Comparison of ENCODE assay signal across 9 cellular contexts in the genomic region with DNA sequence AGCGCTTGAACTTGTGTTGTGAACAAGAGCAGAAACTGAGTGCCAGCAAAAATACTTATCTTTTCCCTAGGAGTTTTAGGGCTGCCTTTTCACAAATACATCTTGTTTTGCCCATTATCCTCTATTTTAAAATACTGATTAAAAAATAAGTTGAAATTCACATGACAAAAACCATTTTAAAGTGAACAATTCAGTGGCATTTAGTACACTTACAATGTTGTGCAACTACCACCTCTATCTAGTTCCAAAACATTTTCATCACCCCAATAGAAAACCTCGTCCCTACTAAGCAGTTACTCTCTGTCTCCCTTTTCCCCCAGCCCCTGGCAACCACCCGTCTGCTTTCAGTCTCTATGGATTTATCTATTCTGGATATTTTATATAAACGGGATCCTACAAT. TPM values are rescaled to one million over a fixed set of nuclear protein-coding genes. Genes with fewer than 3 reads are reported as not detected.
A peak's percentile ranks its signal among the peaks of the same experiment; 100 is the strongest.
DNase-seq lines count a peak whose midpoint lies in the region; ATAC-seq and TF ChIP-seq lines count a peak whose summit lies in the region.
"Had no signal": no experiment of that assay in that cellular context is flagged by ENCODE, and none has a peak within 500 bp of the region (broad histone marks: within the 10 kb centered on the region; RNA-seq: fewer than 3 reads in every experiment).

No MANE protein-coding gene starts in this region.

- H3K4me3 ChIP-seq in HFF-Myc (replicated peaks; ENCODE audit: low read depth, low read length), result peak overlapping the region; percentile 71
- peak overlapping the region; percentile 63 for H3K4me3 ChIP-seq in hepatocyte
- H3K4me3 ChIP-seq in smooth muscle cell, result peak overlapping the region; percentile 69

- H2AFZ ChIP-seq in hepatocyte, result no peak overlapping the region
- no peak overlapping the region for H2AFZ ChIP-seq in smooth muscle cell (ENCODE audit: low read depth)

- H3K27me3 ChIP-seq in hepatocyte (no peaks in the 10 kb centered on the region), smooth muscle cell (ENCODE audit: low read depth) (no peaks in the 10 kb centered on the region)

- peak overlapping the region; percentile 95 for H3K4me3 Mint-ChIP-seq in activated CD8-positive, alpha-beta T cell treated with anti-CD3 and anti-CD28 coated beads for 36 hours

- no peaks in the 10 kb centered on the region for H3K27me3 Mint-ChIP-seq in activated CD8-positive, alpha-beta T cell treated with anti-CD3 and anti-CD28 coated beads for 36 hours

- H3K9me3 Mint-ChIP-seq in activated CD8-positive, alpha-beta T cell treated with anti-CD3 and anti-CD28 coated beads for 36 hours, result peaks cover 4% of the 10 kb centered on the region

- TF ChIP-seq CTCF in HFF-Myc (IDR thresholded peaks at IDR 0.05; ENCODE audit: low read depth, low read length, missing control alignments) (no peak), hepatocyte (IDR thresholded peaks at IDR 0.05; ENCODE audit: poor library complexity) (no peak), smooth muscle cell (IDR thresholded peaks at IDR 0.05; ENCODE audit: borderline replicate concordance, insufficient read depth, poor library complexity, severe bottlenecking) (no peak)
- no peak for TF ChIP-seq CTCF in activated CD8-positive, alpha-beta T cell treated with anti-CD3 and anti-CD28 coated beads for 36 hours (IDR thresholded peaks at IDR 0.05)

- intact Hi-C loops in activated CD8-positive, alpha-beta T cell treated with anti-CD3 and anti-CD28 coated beads for 36 hours (cut with micrococcal nuclease), result no loop called here

- peaks cover 59% of the 10 kb centered on the region for H3K79me2 ChIP-seq in hepatocyte
- H3K79me2 ChIP-seq in smooth muscle cell (ENCODE audit: low read depth), result peaks cover 55% of the 10 kb centered on the region

- DNase-seq in HFF-Myc (ENCODE audit: extremely low read depth, low read depth) (no peak), hepatocyte (ENCODE audit: low spot score) (no peak), smooth muscle cell (lab: John Stamatoyannopoulos, UW; ENCODE audit: unreplicated experiment) (no peak), GF-D8 (lab: John Stamatoyannopoulos, UW) (no peak), T-helper 9 cell (no peak)
- DNase-seq in activated CD8-positive, alpha-beta T cell treated with anti-CD3 and anti-CD28 coated beads for 36 hours, result no peak
- DNase-seq: T1000 had no signal

- H3K27ac ChIP-seq in hepatocyte (no peak overlapping the region), smooth muscle cell (ENCODE audit: low read depth) (no peak overlapping the region)

- no peak for ATAC-seq in activated CD8-positive, alpha-beta T cell treated with anti-CD3 and anti-CD28 coated beads for 36 hours
- ATAC-seq in HG03521 (IDR thresholded peaks at IDR 0.05; ENCODE audit: unreplicated experiment) (no peak), HG02623 (IDR thresholded peaks at IDR 0.05; ENCODE audit: unreplicated experiment) (no peak)

- POLR2A ChIA-PET in activated CD8-positive, alpha-beta T cell treated with anti-CD3 and anti-CD28 coated beads for 36 hours (lab: Charles Lee), result interaction anchor here (0.9 to 5.0 kb wide), 3 partner anchors 8 to 31 kb away, joined by 3 to 27 read pairs (median 5); a partner anchor contains a TSS

- 87% methylated on average over 4 of the region's 4 CpGs for WGBS in hepatocyte (ENCODE audit: low lambda C conversion rate, missing lambda C conversion rate)
- WGBS in smooth muscle cell (ENCODE audit: low lambda C conversion rate), result 91% methylated on average over 4 of the region's 4 CpGs

- peaks cover 5% of the 10 kb centered on the region for H3F3A ChIP-seq in smooth muscle cell (ENCODE audit: low read depth)

- H3K27ac Mint-ChIP-seq in activated CD8-positive, alpha-beta T cell treated with anti-CD3 and anti-CD28 coated beads for 36 hours, result peak overlapping the region; percentile 94

- H3K9me2 ChIP-seq in hepatocyte (replicated peaks; ENCODE audit: insufficient read depth), result no peaks in the 10 kb centered on the region

- peaks cover 16% of the 10 kb centered on the region for H3K4me1 ChIP-seq in hepatocyte (ENCODE audit: insufficient read depth)
- H3K4me1 ChIP-seq in smooth muscle cell (ENCODE audit: low read depth), result peaks cover 15% of the 10 kb centered on the region

- no peaks in the 10 kb centered on the region for H3K36me3 ChIP-seq in hepatocyte (replicated peaks; ENCODE audit: insufficient read depth, low read depth)
- no peaks in the 10 kb centered on the region for H3K36me3 ChIP-seq in smooth muscle cell (ENCODE audit: low read depth)

- peaks cover 9% of the 10 kb centered on the region for H3K36me3 Mint-ChIP-seq in activated CD8-positive, alpha-beta T cell treated with anti-CD3 and anti-CD28 coated beads for 36 hours (ENCODE audit: low read depth)

- CTCF ChIA-PET in activated CD8-positive, alpha-beta T cell treated with anti-CD3 and anti-CD28 coated beads for 36 hours (lab: Charles Lee), result interaction anchor here (0.8 to 4.9 kb wide), 2 partner anchors 8 to 156 kb away, joined by 3 to 34 read pairs; no protein-coding TSS in a partner anchor

- H3K4me1 Mint-ChIP-seq in activated CD8-positive, alpha-beta T cell treated with anti-CD3 and anti-CD28 coated beads for 36 hours (ENCODE audit: low read depth), result peaks cover 38% of the 10 kb centered on the region

- no peak overlapping the region for H3K9ac ChIP-seq in smooth muscle cell (ENCODE audit: low read depth)

- H3K9me3 ChIP-seq in hepatocyte (ENCODE audit: low read depth) (no peaks in the 10 kb centered on the region), smooth muscle cell (replicated peaks; ENCODE audit: low read depth) (no peaks in the 10 kb centered on the region)

- H3K4me2 ChIP-seq in hepatocyte (peak overlapping the region; percentile 87), smooth muscle cell (peak overlapping the region; percentile 99)

- no peaks in the 10 kb centered on the region for H4K20me1 ChIP-seq in hepatocyte (ENCODE audit: insufficient read depth, poor library complexity, severe bottlenecking)
- peaks cover 43% of the 10 kb centered on the region for H4K20me1 ChIP-seq in smooth muscle cell (ENCODE audit: low read depth)

RNA-seq across cellular contexts. Expression of a gene that starts 1.4 kb away (rescaled TPM):
- total RNA-seq in activated CD8-positive, alpha-beta T cell treated with anti-CD3 and anti-CD28 coated beads for 36 hours, result 10 to 100 TPM; 11.4 to 12.7 TPM
- 57.1 and 57.8 TPM in 2 replicates for total RNA-seq in hepatocyte
- 21.6 and 24.5 TPM in 2 replicates for polyA plus RNA-seq in hepatocyte
- 33.9 and 45.3 TPM in 2 replicates for total RNA-seq in smooth muscle cell
- 18.0 and 18.2 TPM in 2 replicates for polyA plus RNA-seq in smooth muscle cell

RNA-seq across cellular contexts. Expression of a gene that starts 30.7 kb away (rescaled TPM):
- total RNA-seq in activated CD8-positive, alpha-beta T cell treated with anti-CD3 and anti-CD28 coated beads for 36 hours, result 10 to 100 TPM; 12.8 to 16.3 TPM
- total RNA-seq in hepatocyte, result 6.2 and 17.5 TPM in 2 replicates
- 12.3 and 15.7 TPM in 2 replicates for polyA plus RNA-seq in hepatocyte
- 2.6 and 2.9 TPM in 2 replicates for total RNA-seq in smooth muscle cell
- 1.7 and 2.0 TPM in 2 replicates for polyA plus RNA-seq in smooth muscle cell

RNA-seq across cellular contexts. Expression of a gene that starts 31.0 kb away (rescaled TPM):
- 1 to 10 TPM; 5.3 to 6.2 TPM for total RNA-seq in activated CD8-positive, alpha-beta T cell treated with anti-CD3 and anti-CD28 coated beads for 36 hours
- total RNA-seq in hepatocyte, result 6.4 and 9.6 TPM in 2 replicates
- polyA plus RNA-seq in hepatocyte, result 16.5 and 18.5 TPM in 2 replicates
- 12.7 and 14.1 TPM in 2 replicates for total RNA-seq in smooth muscle cell
- 30.2 and 31.0 TPM in 2 replicates for polyA plus RNA-seq in smooth muscle cell
